8 cellular contexts compared by ENCODE assay signal in genomic region chr17:12789976-12790805, GRCh38. TPM values are rescaled to one million over a fixed set of nuclear protein-coding genes. Genes with fewer than 3 reads are reported as not detected.
A peak's percentile ranks its signal among the peaks of the same experiment; 100 is the strongest.
DNase-seq lines count a peak whose midpoint lies in the region; ATAC-seq and TF ChIP-seq lines count a peak whose summit lies in the region.

No MANE protein-coding gene starts in this region.

- H3K27me3 ChIP-seq in BE2C: peaks cover 12% of the 10 kb centered on the region; the same call in 1 of the 2 replicates
- peaks cover 8% of the 10 kb centered on the region for H3K27me3 ChIP-seq in iPS-15b (ENCODE audit: control insufficient read depth, insufficient read depth, low read length)

- H3K9me3 ChIP-seq in BE2C (no peaks in the 10 kb centered on the region), iPS-15b (ENCODE audit: control insufficient read depth, insufficient read depth, low read length) (no peaks in the 10 kb centered on the region)

- peak overlapping the region; percentile 49 for H3K4me3 Mint-ChIP-seq in activated T-helper 17 cell treated with anti-CD3 and anti-CD28 coated beads, Interleukin-2, amount 50 U/mL, for 72 hours
- peak overlapping the region; percentile 59 for H3K4me3 Mint-ChIP-seq in stimulated activated effector memory CD8-positive, alpha-beta T cell treated with anti-CD3 and anti-CD28 coated beads, Interleukin-12 subunit alpha, Interleukin-12 subunit beta, amount 100 ng/mL, for 72 hours

- CTCF ChIA-PET in HEK293T (lab: Yijun Ruan, JAX): no interaction called here

- peak overlapping the region; percentile 37 for H3K4me3 ChIP-seq in BE2C (ENCODE audit: low read depth, low read length)
- peak overlapping the region; percentile 70 for H3K4me3 ChIP-seq in iPS-15b (ENCODE audit: low read depth, low read length)

- no peaks in the 10 kb centered on the region for H3K4me1 ChIP-seq in BE2C
- H3K4me1 ChIP-seq in iPS-15b (ENCODE audit: control insufficient read depth, insufficient read depth, low read length): peaks cover 8% of the 10 kb centered on the region

- TF ChIP-seq CTCF in BE2C (IDR thresholded peaks at IDR 0.05; ENCODE audit: low read depth, low read length): no peak

- peaks cover 36% of the 10 kb centered on the region for H3K27me3 Mint-ChIP-seq in activated T-helper 17 cell treated with anti-CD3 and anti-CD28 coated beads, Interleukin-2, amount 50 U/mL, for 72 hours

- peaks cover 7% of the 10 kb centered on the region for H3K9me3 Mint-ChIP-seq in activated T-helper 17 cell treated with anti-CD3 and anti-CD28 coated beads, Interleukin-2, amount 50 U/mL, for 72 hours
- H3K9me3 Mint-ChIP-seq in stimulated activated effector memory CD8-positive, alpha-beta T cell treated with anti-CD3 and anti-CD28 coated beads, Interleukin-12 subunit alpha, Interleukin-12 subunit beta, amount 100 ng/mL, for 72 hours: no peaks in the 10 kb centered on the region

- H3K9ac ChIP-seq in iPS-15b (ENCODE audit: low read depth, low read length): peak overlapping the region; percentile 70

- no peaks in the 10 kb centered on the region for H3K36me3 Mint-ChIP-seq in activated T-helper 17 cell treated with anti-CD3 and anti-CD28 coated beads, Interleukin-2, amount 50 U/mL, for 72 hours (ENCODE audit: low read depth)
- no peaks in the 10 kb centered on the region for H3K36me3 Mint-ChIP-seq in stimulated activated effector memory CD8-positive, alpha-beta T cell treated with anti-CD3 and anti-CD28 coated beads, Interleukin-12 subunit alpha, Interleukin-12 subunit beta, amount 100 ng/mL, for 72 hours

- H3K36me3 ChIP-seq in BE2C (no peaks in the 10 kb centered on the region), iPS-15b (ENCODE audit: control insufficient read depth, insufficient read depth, low read length) (no peaks in the 10 kb centered on the region)

- no peaks in the 10 kb centered on the region for H3K4me1 Mint-ChIP-seq in activated T-helper 17 cell treated with anti-CD3 and anti-CD28 coated beads, Interleukin-2, amount 50 U/mL, for 72 hours
- peaks cover 8% of the 10 kb centered on the region for H3K4me1 Mint-ChIP-seq in stimulated activated effector memory CD8-positive, alpha-beta T cell treated with anti-CD3 and anti-CD28 coated beads, Interleukin-12 subunit alpha, Interleukin-12 subunit beta, amount 100 ng/mL, for 72 hours

- no peak for ATAC-seq in activated T-helper 17 cell treated with anti-CD3 and anti-CD28 coated beads, Interleukin-2, amount 50 U/mL, for 72 hours (replicated peaks)
- ATAC-seq in stimulated activated effector memory CD8-positive, alpha-beta T cell treated with anti-CD3 and anti-CD28 coated beads, Interleukin-12 subunit alpha, Interleukin-12 subunit beta, amount 100 ng/mL, for 72 hours: no peak

- no peak overlapping the region for H3K27ac Mint-ChIP-seq in activated T-helper 17 cell treated with anti-CD3 and anti-CD28 coated beads, Interleukin-2, amount 50 U/mL, for 72 hours
- H3K27ac Mint-ChIP-seq in stimulated activated effector memory CD8-positive, alpha-beta T cell treated with anti-CD3 and anti-CD28 coated beads, Interleukin-12 subunit alpha, Interleukin-12 subunit beta, amount 100 ng/mL, for 72 hours: no peak overlapping the region

- no peak for DNase-seq in BE2C
- peak; percentile 19 for DNase-seq in HEK293T (ENCODE audit: extremely low spot score)
- no peak for DNase-seq in stimulated activated effector memory CD8-positive, alpha-beta T cell treated with anti-CD3 and anti-CD28 coated beads, Interleukin-12 subunit alpha, Interleukin-12 subunit beta, amount 100 ng/mL, for 72 hours (ENCODE audit: low spot score in 2 of 2)
- no peak for DNase-seq in NCI-H1417 treated with DMSO at 0.1 percent for 48 hours (lab: John Stamatoyannopoulos, UW)
- no peak for DNase-seq in cortex of kidney (lab: John Stamatoyannopoulos, UW)
- no peak for DNase-seq in SKM-1 (lab: John Stamatoyannopoulos, UW; ENCODE audit: unreplicated experiment)

- POLR2A ChIA-PET in HEK293T (lab: Yijun Ruan, JAX): interaction anchor here (0.6 kb wide), 1 partner anchor 14 kb away, joined by 3 read pairs; no protein-coding TSS in a partner anchor

TF ChIP-seq in HEK293T, 16 proteins besides CTCF, POLR2A, EP300 and RAD21:
- no peak for TF ChIP-seq FOXA1 (IDR thresholded peaks at IDR 0.05)
- no peak for TF ChIP-seq SP1 (IDR thresholded peaks at IDR 0.05)
- no peak for TF ChIP-seq HDGF (IDR thresholded peaks at IDR 0.05; ENCODE audit: borderline replicate concordance)
- TF ChIP-seq TARDBP (IDR thresholded peaks at IDR 0.05): no peak
- TF ChIP-seq FOXM1 (IDR thresholded peaks at IDR 0.05; ENCODE audit: borderline replicate concordance): no peak
- no peak for TF ChIP-seq ELF4 (IDR thresholded peaks at IDR 0.05)

RNA-seq across cellular contexts. Expression of gene ARHGAP44, which starts 0.9 kb away (rescaled TPM):
- 0.90 TPM for polyA plus RNA-seq in BE2C (2012; ENCODE audit: insufficient read depth, insufficient read length, low read depth)
- under 1 TPM in 1 of 2 donors, not detected in 1; 0.48 TPM for total RNA-seq in activated T-helper 17 cell treated with anti-CD3 and anti-CD28 coated beads, Interleukin-2, amount 50 U/mL, for 72 hours
